ENCODE assay signal across 8 cellular contexts in the genomic region with DNA sequence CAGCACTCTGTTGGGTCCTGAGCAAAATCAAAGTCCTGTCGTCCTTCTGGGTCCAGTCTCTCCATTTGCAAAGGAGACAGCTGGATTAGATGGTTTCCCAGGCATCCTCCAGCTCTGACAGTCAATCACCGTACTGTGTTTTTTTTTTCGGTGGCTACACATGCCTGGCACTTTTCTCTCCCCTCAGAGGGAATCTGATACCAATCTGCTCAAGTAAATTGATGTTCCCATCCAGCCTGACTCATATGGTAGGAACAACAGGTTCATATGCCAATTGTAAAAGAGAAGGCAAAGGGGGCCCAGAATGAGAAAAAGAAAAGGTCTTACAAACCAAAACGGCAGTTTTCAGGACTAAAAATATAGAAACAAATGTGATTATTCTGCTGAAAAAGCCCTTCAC. TPM values are rescaled to one million over a fixed set of nuclear protein-coding genes. Genes with fewer than 3 reads are reported as not detected.
DNase-seq lines count a peak whose midpoint lies in the region; ATAC-seq and TF ChIP-seq lines count a peak whose summit lies in the region.

No MANE protein-coding gene starts in this region.

- peaks cover 29% of the 10 kb centered on the region for H3K4me1 Mint-ChIP-seq in T-helper 17 cell
- peaks cover 47% of the 10 kb centered on the region for H3K4me1 Mint-ChIP-seq in glutamatergic neuron (ENCODE audit: low read depth, unreplicated experiment)
- peaks cover 13 to 57% of the 10 kb centered on the region in 2 donors for H3K4me1 Mint-ChIP-seq in stimulated activated naive B cell treated with anti-CD40 and anti-IgM and Interleukin-4, amounts not matched to agents 10 μg/mL and 1 μg/mL and 100 μg/mL, for 72 hours

- H3K9me3 ChIP-seq in T-helper 17 cell (ENCODE audit: control insufficient read depth, low read length, poor library complexity, severe bottlenecking), result no peaks in the 10 kb centered on the region

- no peaks in the 10 kb centered on the region for H3K36me3 Mint-ChIP-seq in T-helper 17 cell (ENCODE audit: low read depth)
- no peaks in the 10 kb centered on the region for H3K36me3 Mint-ChIP-seq in glutamatergic neuron (ENCODE audit: unreplicated experiment)
- H3K36me3 Mint-ChIP-seq in stimulated activated naive B cell treated with anti-CD40 and anti-IgM and Interleukin-4, amounts not matched to agents 10 μg/mL and 1 μg/mL and 100 μg/mL, for 72 hours, result peaks cover 10 to 21% of the 10 kb centered on the region in 2 donors

- H3K4me3 Mint-ChIP-seq in T-helper 17 cell (peak overlapping the region; percentile 85), glutamatergic neuron (ENCODE audit: unreplicated experiment) (peak overlapping the region; percentile 93)
- peak overlapping the region; percentile 86 to 89 for H3K4me3 Mint-ChIP-seq in stimulated activated naive B cell treated with anti-CD40 and anti-IgM and Interleukin-4, amounts not matched to agents 10 μg/mL and 1 μg/mL and 100 μg/mL, for 72 hours

- no peak overlapping the region for H3K27ac Mint-ChIP-seq in T-helper 17 cell
- peak overlapping the region; percentile 97 for H3K27ac Mint-ChIP-seq in glutamatergic neuron (ENCODE audit: unreplicated experiment)
- H3K27ac Mint-ChIP-seq in stimulated activated naive B cell treated with anti-CD40 and anti-IgM and Interleukin-4, amounts not matched to agents 10 μg/mL and 1 μg/mL and 100 μg/mL, for 72 hours, result peak overlapping the region; percentile 92

- no peak for TF ChIP-seq CTCF in glutamatergic neuron (IDR thresholded peaks at IDR 0.05; ENCODE audit: partially characterized antibody, unreplicated experiment)

- DNase-seq in NCI-H524 (lab: John Stamatoyannopoulos, UW) (peak; percentile 40 to 79), NCI-H524 treated with DMSO at 0.1 percent for 48 hours (lab: John Stamatoyannopoulos, UW) (no peak), T-helper 17 cell (no peak), glutamatergic neuron (no peak), NCI-H1436 (lab: John Stamatoyannopoulos, UW) (no peak), cortex of kidney (lab: John Stamatoyannopoulos, UW) (no peak)
- DNase-seq in stimulated activated naive B cell treated with anti-CD40 and anti-IgM and Interleukin-4, amounts not matched to agents 10 μg/mL and 1 μg/mL and 100 μg/mL, for 72 hours, result no peak

- H3K9me3 Mint-ChIP-seq in glutamatergic neuron (ENCODE audit: unreplicated experiment), result peaks cover 17% of the 10 kb centered on the region
- no peaks in the 10 kb centered on the region for H3K9me3 Mint-ChIP-seq in stimulated activated naive B cell treated with anti-CD40 and anti-IgM and Interleukin-4, amounts not matched to agents 10 μg/mL and 1 μg/mL and 100 μg/mL, for 72 hours

- H3K27me3 Mint-ChIP-seq in T-helper 17 cell (no peaks in the 10 kb centered on the region), glutamatergic neuron (ENCODE audit: unreplicated experiment) (peaks cover 6% of the 10 kb centered on the region)
- no peaks in the 10 kb centered on the region for H3K27me3 Mint-ChIP-seq in stimulated activated naive B cell treated with anti-CD40 and anti-IgM and Interleukin-4, amounts not matched to agents 10 μg/mL and 1 μg/mL and 100 μg/mL, for 72 hours

- ATAC-seq in T-helper 17 cell (no peak), HG03565 (IDR thresholded peaks at IDR 0.05; ENCODE audit: unreplicated experiment) (no peak)
- no peak for ATAC-seq in stimulated activated naive B cell treated with anti-CD40 and anti-IgM and Interleukin-4, amounts not matched to agents 10 μg/mL and 1 μg/mL and 100 μg/mL, for 72 hours (replicated peaks)

RNA-seq across cellular contexts. Expression of a gene that starts 1.2 kb away (rescaled TPM):
- total RNA-seq in T-helper 17 cell, result 1 to 10 TPM; 2.6 to 6.6 TPM
- total RNA-seq in glutamatergic neuron (ENCODE audit: unreplicated experiment), result 68.7 TPM

RNA-seq across cellular contexts. Expression of a gene that starts 17.4 kb away (rescaled TPM):
- 10 to 100 TPM; 34.3 to 39.6 TPM for total RNA-seq in T-helper 17 cell
- total RNA-seq in glutamatergic neuron (ENCODE audit: unreplicated experiment), result 52.4 TPM

Comparison
In these comparisons a context has a peak if more than half of its experiments do, and no peak if none do; other contexts are left out.
1. DNase-seq: peak in NCI-H524 (2 of 2); none in NCI-H524 treated with DMSO at 0.1 percent for 48 hours (single experiment), T-helper 17 cell (0 of 3), glutamatergic neuron (single experiment), stimulated activated naive B cell treated with anti-CD40 and anti-IgM and Interleukin-4, amounts not matched to agents 10 μg/mL and 1 μg/mL and 100 μg/mL, for 72 hours (single experiment), NCI-H1436 (single experiment) and cortex of kidney (single experiment).
2. Peak in every context shown above with its lines, with median percentiles within 50 percentile points of each other: H3K4me3 Mint-ChIP-seq.